23 cellular contexts compared by ENCODE assay signal in genomic region chr4:42015438-42015837, GRCh38. TPM values are rescaled to one million over a fixed set of nuclear protein-coding genes. Genes with fewer than 3 reads are reported as not detected.
"Had no signal": no experiment of that assay in that cellular context is flagged by ENCODE, and none has a peak within 500 bp of the region (broad histone marks: within the 10 kb centered on the region; RNA-seq: fewer than 3 reads in every experiment).

No MANE protein-coding gene starts in this region.

- H3K4me3 ChIP-seq: esophagus squamous epithelium, gastroesophageal sphincter, left ventricle myocardium inferior, lower lobe of right lung, neural progenitor cell, ovary, right atrium auricular region, suprapubic skin, thyroid gland had no signal

- H3K27me3 Mint-ChIP-seq: dendritic cell treated with granulocyte-macrophage colony-stimulating factor and Interleukin-4, amounts not matched to agents 40 ng/mL and 50 ng/mL, for 4 days; memory B cell; natural killer cell treated with Interleukin-12 subunit alpha and Interleukin-12 subunit beta and Interleukin-15 and Interleukin-18, amount 100 ng/mL, for 72 hours; type B pancreatic cell had no signal

- H3K27ac Mint-ChIP-seq: dendritic cell treated with granulocyte-macrophage colony-stimulating factor and Interleukin-4, amounts not matched to agents 40 ng/mL and 50 ng/mL, for 4 days; memory B cell; mesothelial cell of epicardium; natural killer cell treated with Interleukin-12 subunit alpha and Interleukin-12 subunit beta and Interleukin-15 and Interleukin-18, amount 100 ng/mL, for 72 hours; neural progenitor cell; type B pancreatic cell had no signal

- ATAC-seq: gastroesophageal sphincter; left cardiac atrium; lower lobe of right lung; natural killer cell treated with Interleukin-12 subunit alpha and Interleukin-12 subunit beta and Interleukin-15 and Interleukin-18, amount 100 ng/mL, for 72 hours had no signal

- H3K4me1 ChIP-seq: esophagus squamous epithelium, lower lobe of right lung, neural progenitor cell, right atrium auricular region, suprapubic skin, thyroid gland had no signal

- H3K27ac ChIP-seq: esophagus squamous epithelium, gastroesophageal sphincter, left ventricle myocardium inferior, lower lobe of right lung, neural progenitor cell, ovary, right atrium auricular region, suprapubic skin, thyroid gland had no signal

- H3K4me2 ChIP-seq: neural progenitor cell had no signal

- H3K9me3 ChIP-seq: esophagus squamous epithelium, gastroesophageal sphincter, left ventricle myocardium inferior, lower lobe of right lung, ovary, right atrium auricular region, suprapubic skin, thyroid gland had no signal

- H3K36me3 Mint-ChIP-seq: natural killer cell treated with Interleukin-12 subunit alpha and Interleukin-12 subunit beta and Interleukin-15 and Interleukin-18, amount 100 ng/mL, for 72 hours had no signal

- H3K9ac ChIP-seq: neural progenitor cell had no signal

- H3K9me3 Mint-ChIP-seq: dendritic cell treated with granulocyte-macrophage colony-stimulating factor and Interleukin-4, amounts not matched to agents 40 ng/mL and 50 ng/mL, for 4 days; immature natural killer cell; memory B cell; mesothelial cell of epicardium; natural killer cell treated with Interleukin-12 subunit alpha and Interleukin-12 subunit beta and Interleukin-15 and Interleukin-18, amount 100 ng/mL, for 72 hours; neural progenitor cell; type B pancreatic cell had no signal

- H3K27me3 ChIP-seq: esophagus squamous epithelium, gastroesophageal sphincter, neural progenitor cell, ovary, right atrium auricular region, suprapubic skin, thyroid gland had no signal

- H2AFZ ChIP-seq: neural progenitor cell had no signal

- DNase-seq: esophagus squamous epithelium; foreskin fibroblast; glutamatergic neuron; immature natural killer cell; left cardiac atrium; left ventricle myocardium inferior; lower lobe of right lung; nucleus accumbens; ovary; small intestine; stimulated activated CD4-positive, alpha-beta T cell treated with anti-CD3 and anti-CD28 coated beads, Interleukin-12 subunit alpha, Interleukin-12 subunit beta, amount 100 ng/mL, for 4 hours; stimulated activated naive CD4-positive, alpha-beta T cell; thyroid gland had no signal

- H3K4me1 Mint-ChIP-seq: mesothelial cell of epicardium, neural progenitor cell had no signal

- H3K36me3 ChIP-seq: neural progenitor cell, ovary, right atrium auricular region, thyroid gland had no signal

- H3K4me3 Mint-ChIP-seq: dendritic cell treated with granulocyte-macrophage colony-stimulating factor and Interleukin-4, amounts not matched to agents 40 ng/mL and 50 ng/mL, for 4 days; immature natural killer cell; memory B cell; mesothelial cell of epicardium; natural killer cell treated with Interleukin-12 subunit alpha and Interleukin-12 subunit beta and Interleukin-15 and Interleukin-18, amount 100 ng/mL, for 72 hours; neural progenitor cell; type B pancreatic cell had no signal

RNA-seq across cellular contexts. Expression of gene DCAF4L1, which starts 33.9 kb away (rescaled TPM):
- total RNA-seq: epithelial cell of proximal tubule, right atrium auricular region had no signal
